In the genomic region with DNA sequence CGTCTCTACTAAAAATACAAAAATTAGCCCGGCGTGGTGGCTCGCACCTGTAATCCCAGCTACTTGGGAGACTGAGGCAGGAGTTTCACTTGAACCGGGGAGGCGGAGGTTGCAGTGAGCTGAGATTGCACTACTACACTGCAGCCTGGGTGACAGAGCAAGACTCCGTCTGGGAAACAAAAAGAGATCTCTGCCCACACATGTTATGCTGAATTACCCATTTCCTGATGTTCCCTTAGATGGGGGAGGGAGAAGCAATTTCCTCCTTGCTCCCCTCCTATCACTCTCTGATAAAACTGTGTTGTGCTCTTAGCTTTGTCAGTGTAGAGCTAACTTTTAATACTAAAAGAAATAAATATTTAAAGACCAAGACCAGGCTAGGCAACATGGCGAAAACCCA, we compare ENCODE assay signal across 1 cellular context.
TF ChIP-seq lines count a peak whose summit lies in the region.

No MANE protein-coding gene starts in this region.

TF ChIP-seq in H1, 55 proteins besides CTCF, POLR2A, EP300 and RAD21:
- TF ChIP-seq CREB1 (IDR thresholded peaks at IDR 0.05), result no peak
- no peak for TF ChIP-seq JUND (IDR thresholded peaks at IDR 0.05; ENCODE audit: low read length)
- no peak for TF ChIP-seq RNF2 (IDR thresholded peaks at IDR 0.05; ENCODE audit: borderline replicate concordance, low read depth, low read length, missing control alignments, poor library complexity, severe bottlenecking)
- no peak for TF ChIP-seq TBP (IDR thresholded peaks at IDR 0.05; ENCODE audit: low read depth, low read length)
- TF ChIP-seq, protein P1, sequence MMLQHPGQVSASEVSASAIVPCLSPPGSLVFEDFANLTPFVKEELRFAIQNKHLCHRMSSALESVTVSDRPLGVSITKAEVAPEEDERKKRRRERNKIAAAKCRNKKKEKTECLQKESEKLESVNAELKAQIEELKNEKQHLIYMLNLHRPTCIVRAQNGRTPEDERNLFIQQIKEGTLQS (IDR thresholded peaks at IDR 0.05; ENCODE audit: insufficient read depth, low read depth, low read length), result no peak
- TF ChIP-seq, protein P2, sequence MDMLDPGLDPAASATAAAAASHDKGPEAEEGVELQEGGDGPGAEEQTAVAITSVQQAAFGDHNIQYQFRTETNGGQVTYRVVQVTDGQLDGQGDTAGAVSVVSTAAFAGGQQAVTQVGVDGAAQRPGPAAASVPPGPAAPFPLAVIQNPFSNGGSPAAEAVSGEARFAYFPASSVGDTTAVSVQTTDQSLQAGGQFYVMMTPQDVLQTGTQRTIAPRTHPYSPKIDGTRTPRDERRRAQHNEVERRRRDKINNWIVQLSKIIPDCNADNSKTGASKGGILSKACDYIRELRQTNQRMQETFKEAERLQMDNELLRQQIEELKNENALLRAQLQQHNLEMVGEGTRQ (IDR thresholded peaks at IDR 0.05; ENCODE audit: low read length), result no peak
- TF ChIP-seq TCF12 (IDR thresholded peaks at IDR 0.05; ENCODE audit: low read depth, low read length), result no peak
- TF ChIP-seq BCL11A (IDR thresholded peaks at IDR 0.05; ENCODE audit: low read depth in 2 of 2, low read length in 2 of 2), result no peak
- TF ChIP-seq GTF2F1 (IDR thresholded peaks at IDR 0.05; ENCODE audit: borderline replicate concordance, low read depth, low read length), result no peak
- TF ChIP-seq KDM1A (IDR thresholded peaks at IDR 0.05; ENCODE audit: borderline replicate concordance, low read length), result no peak
- TF ChIP-seq CTBP2 (IDR thresholded peaks at IDR 0.05; ENCODE audit: borderline replicate concordance, insufficient read depth, insufficient read length, low read length), result no peak
- no peak for TF ChIP-seq ASH2L (IDR thresholded peaks at IDR 0.05; ENCODE audit: low read length)
- TF ChIP-seq ZNF274 (IDR thresholded peaks at IDR 0.05; ENCODE audit: borderline replicate concordance, extremely low read depth, low read length), result no peak
- TF ChIP-seq MAFK (IDR thresholded peaks at IDR 0.05; ENCODE audit: low read depth, low read length), result no peak
- TF ChIP-seq FOSL1 (IDR thresholded peaks at IDR 0.05; ENCODE audit: insufficient read depth, low read depth, low read length), result no peak
- TF ChIP-seq TEAD4 (IDR thresholded peaks at IDR 0.05; ENCODE audit: low read depth, low read length), result no peak
- TF ChIP-seq CBX8 (IDR thresholded peaks at IDR 0.05; ENCODE audit: borderline replicate concordance, low read depth, low read length), result no peak
- TF ChIP-seq, protein P3, sequence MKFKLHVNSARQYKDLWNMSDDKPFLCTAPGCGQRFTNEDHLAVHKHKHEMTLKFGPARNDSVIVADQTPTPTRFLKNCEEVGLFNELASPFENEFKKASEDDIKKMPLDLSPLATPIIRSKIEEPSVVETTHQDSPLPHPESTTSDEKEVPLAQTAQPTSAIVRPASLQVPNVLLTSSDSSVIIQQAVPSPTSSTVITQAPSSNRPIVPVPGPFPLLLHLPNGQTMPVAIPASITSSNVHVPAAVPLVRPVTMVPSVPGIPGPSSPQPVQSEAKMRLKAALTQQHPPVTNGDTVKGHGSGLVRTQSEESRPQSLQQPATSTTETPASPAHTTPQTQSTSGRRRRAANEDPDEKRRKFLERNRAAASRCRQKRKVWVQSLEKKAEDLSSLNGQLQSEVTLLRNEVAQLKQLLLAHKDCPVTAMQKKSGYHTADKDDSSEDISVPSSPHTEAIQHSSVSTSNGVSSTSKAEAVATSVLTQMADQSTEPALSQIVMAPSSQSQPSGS (IDR thresholded peaks at IDR 0.05; ENCODE audit: low read length), result no peak
